In the genomic region with DNA sequence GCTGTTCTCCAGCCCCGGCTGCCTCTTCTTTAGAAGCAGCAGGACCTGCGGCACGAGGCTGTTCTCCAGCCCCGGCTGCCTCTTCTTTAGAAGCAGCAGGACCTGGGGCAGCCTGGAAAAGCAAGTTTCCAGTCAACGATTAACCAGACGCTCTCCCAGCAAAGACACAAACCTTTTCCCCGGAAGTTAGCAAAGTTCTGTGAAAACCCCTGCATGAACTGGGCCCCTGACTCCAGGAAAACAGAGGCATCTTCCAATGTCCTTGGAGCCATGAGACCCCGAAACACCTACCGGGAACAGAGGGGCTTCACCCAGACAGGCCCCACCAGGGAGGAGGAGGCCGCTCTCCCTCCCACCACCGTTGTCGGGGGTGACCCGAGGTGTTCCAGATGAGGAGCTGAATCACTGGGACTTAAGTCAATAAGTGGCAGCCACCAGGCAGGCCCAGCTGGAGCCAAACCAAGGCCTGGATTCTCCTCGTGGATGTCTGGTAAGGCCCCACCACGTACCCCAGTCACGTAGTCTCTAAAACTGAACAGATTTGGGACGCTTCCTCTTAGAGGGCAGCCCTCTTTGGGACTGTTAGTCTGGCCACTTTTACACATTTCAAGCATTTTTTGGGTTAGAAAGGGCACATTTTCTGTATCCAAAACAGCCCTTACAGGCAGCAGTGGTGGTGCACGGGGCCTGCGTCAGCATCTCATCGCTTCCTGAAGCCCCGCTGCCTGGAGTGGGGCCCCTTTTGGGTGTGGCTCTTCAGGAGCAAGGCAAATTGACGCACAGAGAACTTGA, we compare ENCODE assay signal across 8 cellular contexts. TPM values are rescaled to one million over a fixed set of nuclear protein-coding genes. Genes with fewer than 3 reads are reported as not detected.
DNase-seq lines count a peak whose midpoint lies in the region; ATAC-seq and TF ChIP-seq lines count a peak whose summit lies in the region.

A gene with protein sequence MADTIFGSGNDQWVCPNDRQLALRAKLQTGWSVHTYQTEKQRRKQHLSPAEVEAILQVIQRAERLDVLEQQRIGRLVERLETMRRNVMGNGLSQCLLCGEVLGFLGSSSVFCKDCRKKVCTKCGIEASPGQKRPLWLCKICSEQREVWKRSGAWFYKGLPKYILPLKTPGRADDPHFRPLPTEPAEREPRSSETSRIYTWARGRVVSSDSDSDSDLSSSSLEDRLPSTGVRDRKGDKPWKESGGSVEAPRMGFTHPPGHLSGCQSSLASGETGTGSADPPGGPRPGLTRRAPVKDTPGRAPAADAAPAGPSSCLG (minus strand): TSS at position 387 of the 792 bp plus-strand sequence. CDS start 25,264 bp downstream, outside the sequence.

- intact Hi-C loops in heart left ventricle (cut with DNase I) = loop anchor here in 2 of 10 donors (5.0 kb wide), 2 partner anchors 35 to 50 kb away; no protein-coding TSS in a partner anchor

- H3K36me3 ChIP-seq in H7 (replicated peaks; ENCODE audit: control insufficient read depth, insufficient read depth, low read length) = no peaks in the 10 kb centered on the region
- H3K36me3 ChIP-seq in RWPE2 (ENCODE audit: low read depth) = no peaks in the 10 kb centered on the region
- no peaks in the 10 kb centered on the region for H3K36me3 ChIP-seq in heart left ventricle

- no peaks in the 10 kb centered on the region for H3K9me3 Mint-ChIP-seq in T-cell

- H3K27ac ChIP-seq in RWPE2 (ENCODE audit: poor library complexity, severe bottlenecking) = peak within 1 kb of the TSS; percentile 43
- peak within 1 kb of the TSS; percentile 76 to 97 (median 92) for H3K27ac ChIP-seq in heart left ventricle

- H3K27me3 Mint-ChIP-seq in T-cell = no peaks in the 10 kb centered on the region

- H3K9me3 ChIP-seq in RWPE2 (ENCODE audit: severe bottlenecking) (no peaks in the 10 kb centered on the region), heart left ventricle (no peaks in the 10 kb centered on the region)

- ATAC-seq in RWPE2 (ENCODE audit: low read depth) = no peak
- peak in 3 of 4 donors; percentile 45 to 82 (median 50) for ATAC-seq in heart left ventricle
- no peak for ATAC-seq in GM18873 (IDR thresholded peaks at IDR 0.05; ENCODE audit: low FRiP score, unreplicated experiment)
- no peak for ATAC-seq in T-cell (replicated peaks in 1 of 4)
- no peak for ATAC-seq in GM18519 (IDR thresholded peaks at IDR 0.05; ENCODE audit: low FRiP score, unreplicated experiment)

- H3K36me3 Mint-ChIP-seq in T-cell = no peaks in the 10 kb centered on the region

- POLR2A ChIA-PET in T-cell (lab: Charles Lee) = no interaction called here

- CTCF ChIA-PET in T-cell (lab: Charles Lee) = interaction anchor here in 1 of 2 donors (0.6 kb wide), 1 partner anchor 84 kb away, joined by 3 read pairs; no protein-coding TSS in a partner anchor

- H3K27ac Mint-ChIP-seq in T-cell = no peak within 1 kb of the TSS

- TF ChIP-seq CTCF in RWPE2 (IDR thresholded peaks at IDR 0.05; ENCODE audit: poor library complexity, severe bottlenecking) = no peak
- TF ChIP-seq CTCF in heart left ventricle (IDR thresholded peaks at IDR 0.05) = no peak

- no peak for TF ChIP-seq POLR2A in heart left ventricle (IDR thresholded peaks at IDR 0.05)

- H3K27me3 ChIP-seq in H7 (ENCODE audit: control insufficient read depth, insufficient read depth, low read length) (no peaks in the 10 kb centered on the region), RWPE2 (ENCODE audit: insufficient read depth, poor library complexity, severe bottlenecking) (no peaks in the 10 kb centered on the region), heart left ventricle (no peaks in the 10 kb centered on the region)

- WGBS in heart left ventricle, 4 donors = 44 to 59% (median 50%) methylated on average over 21 to 22 of the region's 22 CpGs

- DNase-seq in H7 (peak; percentile 71), RWPE2 (ENCODE audit: low spot score) (no peak), heart left ventricle (peak in 4 of 5 donors; percentile 64 to 79 (median 68)), retina (peak; percentile 87), T-cell (no peak), NOMO-1 treated with dmso at 0.1 percent for 144 hours (lab: John Stamatoyannopoulos, UW; ENCODE audit: unreplicated experiment) (no peak)

- H3K4me3 ChIP-seq in H7 (ENCODE audit: insufficient read depth, low read depth, low read length) (no peak within 1 kb of the TSS), RWPE2 (ENCODE audit: severe bottlenecking) (no peak within 1 kb of the TSS), heart left ventricle (peak within 1 kb of the TSS in 6 of 12 donors; percentile 6 to 34 (median 30))

- no peak within 1 kb of the TSS for H3K4me3 Mint-ChIP-seq in T-cell

- peaks cover 0 to 23% (median 0%) of the 10 kb centered on the region in 3 donors for H3K4me1 Mint-ChIP-seq in T-cell

- peaks cover 39% of the 10 kb centered on the region for H3K4me1 ChIP-seq in RWPE2 (ENCODE audit: insufficient read depth, poor library complexity, severe bottlenecking)
- H3K4me1 ChIP-seq in heart left ventricle = peaks cover 14 to 61% (median 51%) of the 10 kb centered on the region in 12 donors

RNA-seq across cellular contexts. Expression of the gene that starts here (rescaled TPM):
- total RNA-seq in H7 (2014; rRNA removed; shearing (Covaris generic)) = 1.3 and 2.8 TPM in 2 replicates
- 1 to 10 TPM; 2.8 to 9.4 (median 6.7) TPM for total RNA-seq in heart left ventricle
- 1 to 10 TPM; 4.3 to 6.3 TPM for polyA plus RNA-seq in heart left ventricle
- 10 to 100 TPM in 1 of 5 donors, 1 to 10 TPM in 4; 4.5 to 10.5 (median 5.3) TPM for total RNA-seq in T-cell

Comparison
In these comparisons a context has a peak if more than half of its experiments do, and no peak if none do; other contexts are left out.
1. DNase-seq: peak in H7 (single experiment), heart left ventricle (4 of 5) and retina (single experiment); none in RWPE2 (single experiment), T-cell (0 of 34) and NOMO-1 treated with dmso at 0.1 percent for 144 hours (single experiment).
2. ATAC-seq: peak in heart left ventricle (3 of 4); none in RWPE2 (single experiment), GM18873 (single experiment), T-cell (0 of 4) and GM18519 (single experiment).